Comparison of ENCODE assay signal across 10 cellular contexts in the genomic region with DNA sequence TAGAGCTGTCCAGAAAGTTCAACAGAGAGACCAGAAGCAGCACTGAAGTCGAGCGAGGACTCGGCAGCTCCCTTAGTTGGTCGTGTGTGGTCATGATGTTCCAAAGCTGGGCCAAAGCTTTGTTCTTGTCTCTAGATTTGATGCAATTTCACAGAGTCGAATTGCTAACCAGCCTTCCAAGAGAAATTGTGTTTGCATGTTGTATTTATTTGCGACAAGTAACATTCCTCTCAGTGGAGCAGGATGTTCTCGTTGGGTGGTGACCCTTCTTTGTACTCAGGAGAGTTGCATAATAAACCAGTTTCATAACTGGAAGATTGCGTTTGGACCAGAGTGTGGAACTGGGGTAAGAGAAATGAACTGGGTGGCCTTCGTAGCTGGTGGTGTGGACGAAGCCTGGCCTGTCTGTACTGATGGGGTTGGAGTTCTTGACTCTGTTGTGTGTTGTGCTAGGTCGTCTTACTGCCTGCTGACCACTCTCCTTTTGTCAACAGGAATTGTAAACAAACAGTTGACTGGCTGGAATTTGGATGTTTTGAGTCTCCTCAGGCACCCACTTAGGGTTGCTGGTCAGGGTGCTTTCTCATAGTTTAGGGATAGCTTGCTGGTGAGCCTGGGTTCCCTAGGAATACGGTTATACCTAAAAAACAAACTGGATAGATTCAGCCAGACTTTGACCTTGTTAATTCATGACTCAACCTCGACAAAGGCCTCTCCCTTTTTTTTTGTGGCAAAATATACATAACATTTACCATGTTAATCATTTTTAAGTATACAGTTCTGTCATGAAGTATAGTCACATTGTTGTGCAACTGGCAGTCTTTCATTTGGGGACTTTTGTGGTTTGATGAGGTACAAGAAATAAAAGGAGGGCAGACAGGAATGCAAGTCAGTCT. TPM values are rescaled to one million over a fixed set of nuclear protein-coding genes. Genes with fewer than 3 reads are reported as not detected.
DNase-seq lines count a peak whose midpoint lies in the region; ATAC-seq, FAIRE-seq and TF ChIP-seq lines count a peak whose summit lies in the region.
"Had no signal": no experiment of that assay in that cellular context is flagged by ENCODE, and none has a peak within 500 bp of the region (broad histone marks: within the 10 kb centered on the region; RNA-seq: fewer than 3 reads in every experiment).

No MANE protein-coding gene starts in this region.

- H3K27me3 ChIP-seq in Caco-2 (replicated peaks; ENCODE audit: control insufficient read depth, insufficient read depth, low read length) (no peaks in the 10 kb centered on the region), PC-3 (ENCODE audit: low read length) (no peaks in the 10 kb centered on the region), prostate gland (replicated peaks; ENCODE audit: insufficient read depth) (no peaks in the 10 kb centered on the region)

- TSS peak; percentile 6 for BruUV-seq in Caco-2 (replicated peaks; lab: Mats Ljungman, UMichigan)
- BruUV-seq in PC-3 (replicated peaks; lab: Mats Ljungman, UMichigan) = no TSS peak

- H3K9ac ChIP-seq in PC-3 (ENCODE audit: low read length) = no peak overlapping the region

- peaks cover 6% of the 10 kb centered on the region; the same call in 1 of the 2 replicates for H4K20me1 ChIP-seq in PC-3 (ENCODE audit: low read length)

- peaks cover 21% of the 10 kb centered on the region for H3K9me3 Mint-ChIP-seq in Caco-2 (ENCODE audit: unreplicated experiment)
- H3K9me3 Mint-ChIP-seq: activated naive CD4-positive, alpha-beta T cell treated with anti-CD3 and anti-CD28 coated beads for 36 hours had no signal

- peaks cover 3% of the 10 kb centered on the region; the same call in 1 of the 2 replicates for H3K9me3 ChIP-seq in Caco-2
- no peaks in the 10 kb centered on the region for H3K9me3 ChIP-seq in PC-3 (ENCODE audit: low read length)
- H3K9me3 ChIP-seq in prostate gland = no peaks in the 10 kb centered on the region

- H3K27ac Mint-ChIP-seq in Caco-2 (ENCODE audit: unreplicated experiment) = peak overlapping the region; percentile 75
- H3K27ac Mint-ChIP-seq: activated naive CD4-positive, alpha-beta T cell treated with anti-CD3 and anti-CD28 coated beads for 36 hours had no signal

- WGBS in prostate gland = 54% methylated on average over 13 of the region's 13 CpGs

- no peak overlapping the region for H3K4me3 Mint-ChIP-seq in Caco-2 (ENCODE audit: unreplicated experiment)
- H3K4me3 Mint-ChIP-seq: activated naive CD4-positive, alpha-beta T cell treated with anti-CD3 and anti-CD28 coated beads for 36 hours had no signal

- no peaks in the 10 kb centered on the region for H3K9me2 ChIP-seq in PC-3 (replicated peaks; ENCODE audit: low read length)

- H3F3A ChIP-seq in PC-3 (ENCODE audit: low read length, unreplicated experiment) = no peaks in the 10 kb centered on the region

- no peaks in the 10 kb centered on the region for H3K27me3 Mint-ChIP-seq in Caco-2 (ENCODE audit: insufficient read depth, unreplicated experiment)

- POLR2A ChIA-PET in Caco-2 (lab: Charles Lee) = interaction anchor here (0.5 kb wide), 1 partner anchor 297 kb away, joined by 4 read pairs; no protein-coding TSS in a partner anchor
- POLR2A ChIA-PET in PC-3 (lab: Charles Lee; ENCODE audit: unreplicated experiment) = interaction anchor here (0.6 kb wide), 1 partner anchor 37 kb away, joined by 3 read pairs; no protein-coding TSS in a partner anchor

- in situ Hi-C loops in ACHN (cut with HindIII; ENCODE audit: low pct_ligation_motif_present, low pct_unique_long_range_greater_than_20kb, low sequenced_read_pairs) = loop anchor here (10.0 kb wide), 1 partner anchor 243 kb away; no protein-coding TSS in a partner anchor

- no peak overlapping the region for H3K4me3 ChIP-seq in Caco-2 (ENCODE audit: low read depth, low read length)
- H3K4me3 ChIP-seq in PC-3 (ENCODE audit: low read length) = no peak overlapping the region
- H3K4me3 ChIP-seq in fibroblast of pulmonary artery (replicated peaks; ENCODE audit: low read depth, low read length) = no peak overlapping the region
- no peak overlapping the region for H3K4me3 ChIP-seq in prostate gland

- H3K79me2 ChIP-seq in PC-3 (ENCODE audit: low read length) = no peaks in the 10 kb centered on the region

- peaks cover 25% of the 10 kb centered on the region for H3K4me1 ChIP-seq in Caco-2
- peaks cover 24% of the 10 kb centered on the region for H3K4me1 ChIP-seq in PC-3 (ENCODE audit: insufficient read depth, low read length)
- H3K4me1 ChIP-seq in prostate gland (replicated peaks) = no peaks in the 10 kb centered on the region

- CTCF ChIA-PET in Caco-2 (lab: Charles Lee) = no interaction called here
- CTCF ChIA-PET in PC-3 (lab: Charles Lee) = interaction anchor here (0.5 to 0.7 kb wide), 2 partner anchors 24 to 113 kb away, joined by 3 to 4 read pairs; no protein-coding TSS in a partner anchor

- peak overlapping the region; percentile 57 for H3K27ac ChIP-seq in PC-3 (ENCODE audit: low read length)
- peak overlapping the region; percentile 55 to 60 for H3K27ac ChIP-seq in prostate gland

- peak; percentile 58 for ATAC-seq in PC-3

- FAIRE-seq in frontal cortex (lab: Jason Lieb, UNC) = no peak

- peaks cover 31% of the 10 kb centered on the region for H3K36me3 Mint-ChIP-seq in Caco-2 (ENCODE audit: insufficient read depth, unreplicated experiment)

- peak overlapping the region; percentile 60 for H3K4me2 ChIP-seq in PC-3 (ENCODE audit: low read length)

- H3K36me3 ChIP-seq in Caco-2 (ENCODE audit: control insufficient read depth, insufficient read depth, low read length) (peaks cover 9% of the 10 kb centered on the region), PC-3 (ENCODE audit: low read depth, low read length) (peaks cover 19% of the 10 kb centered on the region), prostate gland (no peaks in the 10 kb centered on the region)

- peaks cover 27% of the 10 kb centered on the region for H3K4me1 Mint-ChIP-seq in Caco-2 (ENCODE audit: low read depth, unreplicated experiment)

- intact Hi-C loops in Caco-2 (cut with micrococcal nuclease; ENCODE audit: unreplicated experiment) = loop anchor here (1.0 kb wide), 1 partner anchor 131 kb away; no protein-coding TSS in a partner anchor
- intact Hi-C loops in PC-3 (cut with micrococcal nuclease) = loop anchor here (1.0 to 10.0 kb wide), 2 partner anchors 131 to 343 kb away; no protein-coding TSS in a partner anchor
- intact Hi-C loops in prostate gland (cut with DNase I) = loop anchor here (10.0 kb wide), 2 partner anchors 127 to 893 kb away; no protein-coding TSS in a partner anchor

- TF ChIP-seq POLR2A in prostate gland (IDR thresholded peaks at IDR 0.05) = no peak

- no peak for TF ChIP-seq CTCF in Caco-2 (IDR thresholded peaks at IDR 0.05; ENCODE audit: insufficient read depth in 1 of 2, low read depth in 1 of 2, low read length in 1 of 2, severe bottlenecking in 1 of 2, unreplicated experiment in 1 of 2)
- no peak for TF ChIP-seq CTCF in PC-3 (conservative IDR thresholded peaks at IDR 0.05; ENCODE audit: low read depth, low read length)
- TF ChIP-seq CTCF in fibroblast of pulmonary artery (IDR thresholded peaks at IDR 0.05; ENCODE audit: low read length, missing control alignments) = no peak
- TF ChIP-seq CTCF in prostate gland (IDR thresholded peaks at IDR 0.05) = no peak

- no peak overlapping the region for H2AFZ ChIP-seq in PC-3 (ENCODE audit: low read length)

- DNase-seq in Caco-2 = peak in 1 of 2 experiments; percentile 28
- peak; percentile 73 for DNase-seq in PC-3
- peak; percentile 77 for DNase-seq in fibroblast of pulmonary artery (ENCODE audit: low read depth)
- no peak for DNase-seq in prostate gland (ENCODE audit: low spot score)
- no peak for DNase-seq in frontal cortex (ENCODE audit: low spot score in 2 of 2)
- no peak for DNase-seq in ACHN
- no peak for DNase-seq in NCI-H1092 treated with DMSO at 0.1 percent for 48 hours (lab: John Stamatoyannopoulos, UW)
- DNase-seq in kidney glomerular epithelial cell (lab: John Stamatoyannopoulos, UW) = no peak

RNA-seq across cellular contexts. Expression of a gene that starts 28.9 kb away (rescaled TPM):
- 0.61 and 1.3 TPM in 2 replicates for total RNA-seq in Caco-2 (2022)
- total RNA-seq in PC-3 (2014; rRNA removed) = not detected in 2 replicates
- total RNA-seq in prostate gland = under 1 TPM; 0.36 to 0.62 TPM
- under 0.01 TPM for total RNA-seq in frontal cortex
- total RNA-seq: osteocyte had no signal

RNA-seq across cellular contexts. Expression of a gene that starts 57.7 kb away (rescaled TPM):
- total RNA-seq in Caco-2 (2022) (117 and 133 TPM in 2 replicates), PC-3 (2014; rRNA removed) (89.4 and 134 TPM in 2 replicates), prostate gland (10 to 100 TPM; 30.6 to 36.9 TPM), frontal cortex (64.8 TPM)

Comparison
In these comparisons a context has a peak if more than half of its experiments do, and no peak if none do; other contexts are left out.
1. DNase-seq: peak in PC-3 (single experiment) and fibroblast of pulmonary artery (single experiment); none in prostate gland (single experiment), frontal cortex (0 of 2), ACHN (single experiment), NCI-H1092 treated with DMSO at 0.1 percent for 48 hours (single experiment) and kidney glomerular epithelial cell (single experiment).